Comparison of ENCODE assay signal across 9 cellular contexts in genomic region chr5:122101636-122102285, GRCh38. TPM values are rescaled to one million over a fixed set of nuclear protein-coding genes. Genes with fewer than 3 reads are reported as not detected.
DNase-seq lines count a peak whose midpoint lies in the region; ATAC-seq and TF ChIP-seq lines count a peak whose summit lies in the region.
"Had no signal": no experiment of that assay in that cellular context is flagged by ENCODE, and none has a peak within 500 bp of the region (broad histone marks: within the 10 kb centered on the region; RNA-seq: fewer than 3 reads in every experiment).

No MANE protein-coding gene starts in this region.

- DNase-seq in activated naive CD8-positive, alpha-beta T cell treated with anti-CD3 and anti-CD28 coated beads, Interleukin-2, amount 50 U/mL, for 24 hours = no peak
- no peak for DNase-seq in activated naive CD8-positive, alpha-beta T cell treated with anti-CD3 and anti-CD28 coated beads for 36 hours
- DNase-seq in NCI-H748 treated with DMSO at 0.1 percent for 48 hours (lab: John Stamatoyannopoulos, UW) (peak; percentile 60), coronary artery (ENCODE audit: low spot score) (no peak), omental fat pad (ENCODE audit: low spot score) (no peak), HK-2 (ENCODE audit: unreplicated experiment) (no peak)
- no peak for DNase-seq in activated CD4-positive, alpha-beta T cell treated with anti-CD3 and anti-CD28 coated beads, Interleukin-2, amount 10 ng/mL, durations not matched to agents 24 days and 14 days

- no peaks in the 10 kb centered on the region for H3K9me3 Mint-ChIP-seq in activated naive CD8-positive, alpha-beta T cell treated with anti-CD3 and anti-CD28 coated beads, Interleukin-2, amount 50 U/mL, for 24 hours
- H3K9me3 Mint-ChIP-seq in activated naive CD8-positive, alpha-beta T cell treated with anti-CD3 and anti-CD28 coated beads for 36 hours = no peaks in the 10 kb centered on the region
- H3K9me3 Mint-ChIP-seq in activated CD4-positive, alpha-beta T cell treated with anti-CD3 and anti-CD28 coated beads, Interleukin-2, amount 10 ng/mL, durations not matched to agents 24 days and 14 days = no peaks in the 10 kb centered on the region
- H3K9me3 Mint-ChIP-seq: stimulated activated naive CD8-positive, alpha-beta T cell treated with anti-CD3 and anti-CD28 coated beads, Interleukin-15, Interleukin-2, amounts not matched to agents 100 ng/mL and 50 ng/mL, for 24 hours had no signal

- no peaks in the 10 kb centered on the region for H3K36me3 Mint-ChIP-seq in activated naive CD8-positive, alpha-beta T cell treated with anti-CD3 and anti-CD28 coated beads, Interleukin-2, amount 50 U/mL, for 24 hours (ENCODE audit: low read depth)
- H3K36me3 Mint-ChIP-seq in activated naive CD8-positive, alpha-beta T cell treated with anti-CD3 and anti-CD28 coated beads for 36 hours = no peaks in the 10 kb centered on the region
- H3K36me3 Mint-ChIP-seq in activated CD4-positive, alpha-beta T cell treated with anti-CD3 and anti-CD28 coated beads, Interleukin-2, amount 10 ng/mL, durations not matched to agents 24 days and 14 days (ENCODE audit: low read depth) = no peaks in the 10 kb centered on the region

- no peak overlapping the region for H3K4me3 Mint-ChIP-seq in activated naive CD8-positive, alpha-beta T cell treated with anti-CD3 and anti-CD28 coated beads, Interleukin-2, amount 50 U/mL, for 24 hours
- no peak overlapping the region for H3K4me3 Mint-ChIP-seq in activated naive CD8-positive, alpha-beta T cell treated with anti-CD3 and anti-CD28 coated beads for 36 hours
- no peak overlapping the region for H3K4me3 Mint-ChIP-seq in activated CD4-positive, alpha-beta T cell treated with anti-CD3 and anti-CD28 coated beads, Interleukin-2, amount 10 ng/mL, durations not matched to agents 24 days and 14 days
- H3K4me3 Mint-ChIP-seq: stimulated activated naive CD8-positive, alpha-beta T cell treated with anti-CD3 and anti-CD28 coated beads, Interleukin-15, Interleukin-2, amounts not matched to agents 100 ng/mL and 50 ng/mL, for 24 hours had no signal

- peak; percentile 24 for ATAC-seq in activated naive CD8-positive, alpha-beta T cell treated with anti-CD3 and anti-CD28 coated beads, Interleukin-2, amount 50 U/mL, for 24 hours
- ATAC-seq in HG02798 (IDR thresholded peaks at IDR 0.05; ENCODE audit: poor library complexity, unreplicated experiment) = peak; percentile 77
- peak; percentile 64 for ATAC-seq in omental fat pad (ENCODE audit: low FRiP score)

- no peaks in the 10 kb centered on the region for H3K4me1 Mint-ChIP-seq in activated naive CD8-positive, alpha-beta T cell treated with anti-CD3 and anti-CD28 coated beads, Interleukin-2, amount 50 U/mL, for 24 hours
- H3K4me1 Mint-ChIP-seq in activated naive CD8-positive, alpha-beta T cell treated with anti-CD3 and anti-CD28 coated beads for 36 hours = no peaks in the 10 kb centered on the region
- H3K4me1 Mint-ChIP-seq in activated CD4-positive, alpha-beta T cell treated with anti-CD3 and anti-CD28 coated beads, Interleukin-2, amount 10 ng/mL, durations not matched to agents 24 days and 14 days = no peaks in the 10 kb centered on the region

- no peaks in the 10 kb centered on the region for H3K27me3 Mint-ChIP-seq in activated naive CD8-positive, alpha-beta T cell treated with anti-CD3 and anti-CD28 coated beads, Interleukin-2, amount 50 U/mL, for 24 hours
- H3K27me3 Mint-ChIP-seq in activated naive CD8-positive, alpha-beta T cell treated with anti-CD3 and anti-CD28 coated beads for 36 hours = peaks cover 4% of the 10 kb centered on the region
- H3K27me3 Mint-ChIP-seq in activated CD4-positive, alpha-beta T cell treated with anti-CD3 and anti-CD28 coated beads, Interleukin-2, amount 10 ng/mL, durations not matched to agents 24 days and 14 days = no peaks in the 10 kb centered on the region
- H3K27me3 Mint-ChIP-seq: stimulated activated naive CD8-positive, alpha-beta T cell treated with anti-CD3 and anti-CD28 coated beads, Interleukin-15, Interleukin-2, amounts not matched to agents 100 ng/mL and 50 ng/mL, for 24 hours had no signal

- TF ChIP-seq CTCF in coronary artery (IDR thresholded peaks at IDR 0.05) (peak; percentile 49), omental fat pad (IDR thresholded peaks at IDR 0.05) (no peak)

- no peak overlapping the region for H3K27ac ChIP-seq in coronary artery

- intact Hi-C loops in activated CD4-positive, alpha-beta T cell treated with anti-CD3 and anti-CD28 coated beads, Interleukin-2, amount 10 ng/mL, durations not matched to agents 24 days and 14 days (cut with micrococcal nuclease) = loop anchor here (5.0 kb wide), 1 partner anchor 139 kb away; the partner anchor contains the start of gene SRFBP1

- H3K27ac Mint-ChIP-seq in activated naive CD8-positive, alpha-beta T cell treated with anti-CD3 and anti-CD28 coated beads, Interleukin-2, amount 50 U/mL, for 24 hours = no peak overlapping the region
- no peak overlapping the region for H3K27ac Mint-ChIP-seq in activated naive CD8-positive, alpha-beta T cell treated with anti-CD3 and anti-CD28 coated beads for 36 hours
- no peak overlapping the region for H3K27ac Mint-ChIP-seq in activated CD4-positive, alpha-beta T cell treated with anti-CD3 and anti-CD28 coated beads, Interleukin-2, amount 10 ng/mL, durations not matched to agents 24 days and 14 days
- H3K27ac Mint-ChIP-seq: stimulated activated naive CD8-positive, alpha-beta T cell treated with anti-CD3 and anti-CD28 coated beads, Interleukin-15, Interleukin-2, amounts not matched to agents 100 ng/mL and 50 ng/mL, for 24 hours had no signal

- no peak overlapping the region for H3K4me3 ChIP-seq in coronary artery

RNA-seq across cellular contexts. Expression of gene LOX, which starts 23.7 kb away (rescaled TPM):
- not detected for total RNA-seq in activated naive CD8-positive, alpha-beta T cell treated with anti-CD3 and anti-CD28 coated beads for 36 hours
- 10 to 100 TPM; 29.3 to 76.5 (median 33.2) TPM for total RNA-seq in omental fat pad
- total RNA-seq in activated CD4-positive, alpha-beta T cell treated with anti-CD3 and anti-CD28 coated beads, Interleukin-2, amount 10 ng/mL, durations not matched to agents 24 days and 14 days = 0.05 TPM in 1 of 2 replicates, not detected in the other

RNA-seq across cellular contexts. Expression of gene ZNF474, which starts 27.6 kb away (rescaled TPM):
- under 1 TPM in 1 of 2 experiments, not detected in 1; 0.28 TPM for total RNA-seq in activated naive CD8-positive, alpha-beta T cell treated with anti-CD3 and anti-CD28 coated beads for 36 hours
- 1 to 10 TPM in 1 of 4 donors, under 1 TPM in 1, not detected in 2; 0.24 to 2.1 TPM for total RNA-seq in omental fat pad
- not detected in 2 replicates for total RNA-seq in activated CD4-positive, alpha-beta T cell treated with anti-CD3 and anti-CD28 coated beads, Interleukin-2, amount 10 ng/mL, durations not matched to agents 24 days and 14 days

Comparison
In these comparisons a context has a peak if more than half of its experiments do, and no peak if none do; other contexts are left out.
1. ATAC-seq: peak in every context shown above with its lines; median percentile 77 in HG02798; 64 in omental fat pad; 24 in activated naive CD8-positive, alpha-beta T cell treated with anti-CD3 and anti-CD28 coated beads, Interleukin-2, amount 50 U/mL, for 24 hours.
2. RNA of gene LOX, which starts 23.7 kb away (total RNA-seq): 29.3 to 76.5 TPM in omental fat pad; not detected in activated naive CD8-positive, alpha-beta T cell treated with anti-CD3 and anti-CD28 coated beads for 36 hours and 0.05 TPM in activated CD4-positive, alpha-beta T cell treated with anti-CD3 and anti-CD28 coated beads, Interleukin-2, amount 10 ng/mL, durations not matched to agents 24 days and 14 days; every median in the first group is over 10 times any median in the second.